ENCODE assay signal across 12 cellular contexts in the genomic region with DNA sequence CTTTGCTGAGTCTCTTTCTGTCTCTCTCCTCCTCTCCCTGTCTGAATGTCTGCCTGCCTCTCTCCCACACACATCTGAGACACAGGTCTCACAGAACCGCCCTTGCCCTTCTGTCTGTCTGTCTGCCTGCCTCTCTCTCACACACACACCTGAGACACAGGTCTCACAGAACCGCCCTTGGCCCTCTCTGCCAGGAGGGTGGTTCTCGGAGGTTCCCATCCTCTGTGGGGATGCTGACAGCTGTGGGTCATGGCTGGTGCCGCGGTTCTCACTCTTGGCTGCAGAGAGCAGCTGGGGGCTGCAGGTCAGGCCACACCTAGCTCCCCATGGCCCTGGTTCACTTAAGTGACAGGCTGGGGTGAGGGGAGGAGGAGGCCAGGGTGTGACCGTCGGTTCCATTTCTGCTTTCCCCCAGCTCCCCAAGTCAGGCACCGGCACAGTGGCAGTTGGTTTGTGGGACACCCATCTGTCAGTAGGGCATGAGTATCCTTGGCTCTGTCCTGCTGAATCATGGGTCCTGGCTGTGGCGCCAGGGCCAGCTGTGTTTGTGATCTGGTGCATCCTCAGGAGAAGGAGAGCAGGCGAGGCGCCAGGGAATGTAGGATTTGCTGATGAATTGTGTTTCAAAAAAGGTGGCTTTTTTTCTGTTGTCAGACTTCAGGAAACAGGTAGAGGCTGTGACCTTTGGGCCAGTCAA. TPM values are rescaled to one million over a fixed set of nuclear protein-coding genes. Genes with fewer than 3 reads are reported as not detected.
DNase-seq lines count a peak whose midpoint lies in the region; ATAC-seq and TF ChIP-seq lines count a peak whose summit lies in the region.
"Had no signal": no experiment of that assay in that cellular context is flagged by ENCODE, and none has a peak within 500 bp of the region (broad histone marks: within the 10 kb centered on the region; RNA-seq: fewer than 3 reads in every experiment).

No MANE protein-coding gene starts in this region.

- H3K36me3 Mint-ChIP-seq in immature natural killer cell, result no peaks in the 10 kb centered on the region

- H3K27me3 Mint-ChIP-seq in immature natural killer cell (ENCODE audit: low read depth in 3 of 3), result peaks cover 9 to 27% (median 14%) of the 10 kb centered on the region in 3 donors

- H3K4me3 Mint-ChIP-seq in immature natural killer cell, result peak overlapping the region; percentile 98 to 100 (median 99)

- H3K4me1 Mint-ChIP-seq in immature natural killer cell, result peaks cover 20 to 29% of the 10 kb centered on the region in 2 donors

- peak overlapping the region; percentile 99 to 100 (median 100) for H3K27ac Mint-ChIP-seq in immature natural killer cell

- H3K36me3 ChIP-seq in DOHH2 (ENCODE audit: control insufficient read depth, low read length), result no peaks in the 10 kb centered on the region
- H3K36me3 ChIP-seq: esophagus squamous epithelium had no signal

- no peaks in the 10 kb centered on the region for H3K9me2 ChIP-seq in DOHH2 (replicated peaks; ENCODE audit: control insufficient read depth, low read length)

- DNase-seq in SHP77 (lab: John Stamatoyannopoulos, UW), result peak; percentile 62 to 80
- no peak for DNase-seq in immature natural killer cell
- no peak for DNase-seq in occipital lobe (lab: John Stamatoyannopoulos, UW)
- no peak for DNase-seq in UCSD-AML1 (lab: John Stamatoyannopoulos, UW; ENCODE audit: unreplicated experiment)
- DNase-seq: esophagus squamous epithelium, HCEC 1CT, T1000 had no signal

- peaks cover 24% of the 10 kb centered on the region for H3K4me1 ChIP-seq in DOHH2 (ENCODE audit: control insufficient read depth, low read length)

- TF ChIP-seq CTCF in C4-2B (conservative IDR thresholded peaks at IDR 0.05) (no peak), DOHH2 (IDR thresholded peaks at IDR 0.05; ENCODE audit: low read depth, low read length, poor library complexity, severe bottlenecking) (no peak)

- H3F3A ChIP-seq in DOHH2 (ENCODE audit: control insufficient read depth, insufficient read depth), result peaks cover 5% of the 10 kb centered on the region

- H3K4me3 ChIP-seq in DOHH2 (ENCODE audit: low read length), result peak overlapping the region; percentile 84

- no peaks in the 10 kb centered on the region for H3K27me3 ChIP-seq in DOHH2 (ENCODE audit: control insufficient read depth, low read length)

- H4K20me1 ChIP-seq in DOHH2 (ENCODE audit: control insufficient read depth, insufficient read depth, low read depth, low read length), result no peaks in the 10 kb centered on the region

- H3K9me3 Mint-ChIP-seq in immature natural killer cell, result no peaks in the 10 kb centered on the region

- no peaks in the 10 kb centered on the region for H3K9me3 ChIP-seq in DOHH2 (ENCODE audit: control insufficient read depth, insufficient read depth, low read length)
- H3K9me3 ChIP-seq: esophagus squamous epithelium had no signal

- H3K79me2 ChIP-seq in DOHH2 (ENCODE audit: control insufficient read depth, low read length), result no peaks in the 10 kb centered on the region

- H3K4me2 ChIP-seq in DOHH2 (ENCODE audit: low read length), result peak overlapping the region; percentile 86

- no peak for ATAC-seq in GM21390 (IDR thresholded peaks at IDR 0.05; ENCODE audit: unreplicated experiment)
- no peak for ATAC-seq in GM18907 (IDR thresholded peaks at IDR 0.05; ENCODE audit: unreplicated experiment)

- H3K27ac ChIP-seq in C4-2B (peak overlapping the region; percentile 72; the same call in 1 of the 2 replicates), DOHH2 (ENCODE audit: low read depth, low read length) (no peak overlapping the region)

RNA-seq across cellular contexts. Expression of a gene that starts 42.3 kb away (rescaled TPM):
- polyA plus RNA-seq in immature natural killer cell, result 10 to 100 TPM; 25.9 to 61.6 (median 35.7) TPM
- total RNA-seq in occipital lobe, result 101 TPM

RNA-seq across cellular contexts. Expression of a gene that starts 58.0 kb away (rescaled TPM):
- not detected for polyA plus RNA-seq in immature natural killer cell
- not detected for total RNA-seq in occipital lobe
- total RNA-seq: skeletal muscle tissue had no signal

Comparison
In these comparisons a context has a peak if more than half of its experiments do, and no peak if none do; other contexts are left out.
1. DNase-seq: peak in SHP77 (2 of 2); none in immature natural killer cell (0 of 3), occipital lobe (single experiment) and UCSD-AML1 (single experiment).